Comparison of ENCODE assay signal across 14 cellular contexts in the genomic region with DNA sequence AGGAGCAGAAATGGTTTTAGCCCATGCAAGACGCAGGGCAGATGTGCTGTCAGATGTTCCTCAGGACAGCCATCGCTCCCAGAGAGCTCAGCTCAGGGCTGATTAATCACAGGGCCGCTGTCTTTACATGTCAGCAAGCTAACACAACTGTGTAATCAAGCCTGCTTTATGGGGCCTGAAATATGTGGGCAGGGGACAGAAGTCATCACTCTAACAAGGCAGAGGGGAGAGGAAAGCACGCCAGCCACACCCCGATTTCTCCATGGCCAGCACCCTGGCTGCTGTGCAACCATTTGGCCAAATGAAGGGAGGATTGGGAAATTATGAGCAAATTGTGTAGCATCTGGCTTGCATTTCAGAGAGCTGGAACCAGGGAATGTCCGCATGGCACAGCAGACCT.
A peak's percentile ranks its signal among the peaks of the same experiment; 100 is the strongest.
DNase-seq lines count a peak whose midpoint lies in the region; ATAC-seq and TF ChIP-seq lines count a peak whose summit lies in the region.
"Had no signal": no experiment of that assay in that cellular context is flagged by ENCODE, and none has a peak within 500 bp of the region (broad histone marks: within the 10 kb centered on the region; RNA-seq: fewer than 3 reads in every experiment).

No MANE protein-coding gene starts in this region.

- H3K27ac ChIP-seq in mammary epithelial cell (ENCODE audit: insufficient read depth, low read depth, low read length) (no peak overlapping the region), esophagus muscularis mucosa (replicated peaks in 1 of 4) (no peak overlapping the region), vagina (no peak overlapping the region), gastroesophageal sphincter (no peak overlapping the region)
- H3K27ac ChIP-seq: 22Rv1, BLaER1 had no signal

- H3K9ac ChIP-seq in mammary epithelial cell (ENCODE audit: insufficient read depth, low read length) = no peak overlapping the region
- H3K9ac ChIP-seq: BLaER1 had no signal

- intact Hi-C loops in MCF 10A (cut with micrococcal nuclease) (loop anchor here (5.0 kb wide), 2 partner anchors 336 to 1711 kb away; no protein-coding TSS in a partner anchor), mammary epithelial cell (cut with micrococcal nuclease) (loop anchor here (5.0 kb wide), 1 partner anchor 111 kb away; no protein-coding TSS in a partner anchor), esophagus muscularis mucosa (cut with DNase I) (no loop called here), vagina (cut with DNase I) (no loop called here)

- H3K36me3 Mint-ChIP-seq in MCF 10A (ENCODE audit: insufficient read depth, unreplicated experiment) = peaks cover 2% of the 10 kb centered on the region

- POLR2A ChIA-PET in MCF 10A (lab: Yijun Ruan, JAX) = interaction anchor here (0.6 to 3.2 kb wide), 7 partner anchors 12 to 194 kb away, joined by 3 to 20 read pairs (median 3); no protein-coding TSS in a partner anchor

- WGBS in mammary epithelial cell (ENCODE audit: low coverage, missing lambda C conversion rate) = 53% methylated on average over 5 of the region's 6 CpGs
- 70% methylated on average over 5 of the region's 6 CpGs for WGBS in esophagus muscularis mucosa
- WGBS in gastroesophageal sphincter (ENCODE audit: low coverage in 1 of 2), 2 donors = 31 to 56% methylated on average over 2 to 6 of the region's 6 CpGs

- no peaks in the 10 kb centered on the region for H3K27me3 Mint-ChIP-seq in MCF 10A (ENCODE audit: insufficient read depth, unreplicated experiment)

- peak overlapping the region; percentile 67 for H3K27ac Mint-ChIP-seq in MCF 10A (ENCODE audit: low read depth, unreplicated experiment)

- no peak for ATAC-seq in gastroesophageal sphincter
- ATAC-seq: HCT116 had no signal

- BruUV-seq in MCF 10A (replicated peaks; lab: Mats Ljungman, UMichigan) (no TSS peak), mammary epithelial cell (replicated peaks; lab: Mats Ljungman, UMichigan) (no TSS peak)

- no peak for TF ChIP-seq CTCF in MCF 10A (IDR thresholded peaks at IDR 0.05; ENCODE audit: unreplicated experiment)
- TF ChIP-seq CTCF in mammary epithelial cell (conservative IDR thresholded peaks at IDR 0.05 in 1 of 2, IDR thresholded peaks at IDR 0.05 in 1 of 2; ENCODE audit: extremely low read depth in 1 of 2, insufficient read depth in 1 of 2, low read depth in 1 of 2, low read length in 2 of 2) = no peak
- no peak for TF ChIP-seq CTCF in esophagus muscularis mucosa (IDR thresholded peaks at IDR 0.05)
- no peak for TF ChIP-seq CTCF in vagina (IDR thresholded peaks at IDR 0.05)
- no peak for TF ChIP-seq CTCF in gastroesophageal sphincter (IDR thresholded peaks at IDR 0.05)

- H3K4me1 ChIP-seq in mammary epithelial cell (ENCODE audit: insufficient read depth, low read length) (no peaks in the 10 kb centered on the region), esophagus muscularis mucosa (no peaks in the 10 kb centered on the region), vagina (no peaks in the 10 kb centered on the region), gastroesophageal sphincter (no peaks in the 10 kb centered on the region)

- H3K79me2 ChIP-seq in mammary epithelial cell (ENCODE audit: insufficient read depth, low read length) = no peaks in the 10 kb centered on the region

- H2AFZ ChIP-seq in mammary epithelial cell (ENCODE audit: low read depth, low read length) = no peak overlapping the region

- TF ChIP-seq POLR2A in esophagus muscularis mucosa (IDR thresholded peaks at IDR 0.05; ENCODE audit: low read depth) = no peak
- TF ChIP-seq POLR2A in vagina (IDR thresholded peaks at IDR 0.05) = no peak
- TF ChIP-seq POLR2A in gastroesophageal sphincter (IDR thresholded peaks at IDR 0.05) = no peak

- DNase-seq in MCF 10A (ENCODE audit: unreplicated experiment) (no peak), mammary epithelial cell (no peak), esophagus muscularis mucosa (ENCODE audit: extremely low spot score) (peak; percentile 87), left kidney (ENCODE audit: low read depth, low spot score) (peak; percentile 59), vagina (ENCODE audit: extremely low spot score in 2 of 2) (peak; percentile 72 to 79), OCI-M1 (lab: John Stamatoyannopoulos, UW) (no peak), NCI-H146 (lab: John Stamatoyannopoulos, UW) (no peak)
- DNase-seq: AML-193, DMS53, GF-D8 had no signal

- dilution Hi-C loops in mammary epithelial cell (cut with HindIII; ENCODE audit: low sequenced_read_pairs) = no loop called here

- H3K9me3 ChIP-seq in mammary epithelial cell (replicated peaks; ENCODE audit: insufficient read depth, low read length) (peaks cover 3% of the 10 kb centered on the region), esophagus muscularis mucosa (no peaks in the 10 kb centered on the region), vagina (no peaks in the 10 kb centered on the region), gastroesophageal sphincter (peaks cover 0 to 5% (median 0%) of the 10 kb centered on the region in 3 donors)
- H3K9me3 ChIP-seq: BLaER1 had no signal

- no peak overlapping the region for H3K4me2 ChIP-seq in mammary epithelial cell (ENCODE audit: insufficient read depth, low read depth, low read length)
- H3K4me2 ChIP-seq: BLaER1 had no signal

- H4K20me1 ChIP-seq in mammary epithelial cell (ENCODE audit: insufficient read depth, low read length) = no peaks in the 10 kb centered on the region
- H4K20me1 ChIP-seq: BLaER1 had no signal

- H3K9me3 Mint-ChIP-seq in MCF 10A (ENCODE audit: unreplicated experiment) = no peaks in the 10 kb centered on the region

- no peak for TF ChIP-seq EP300 in esophagus muscularis mucosa (IDR thresholded peaks at IDR 0.05)
- no peak for TF ChIP-seq EP300 in gastroesophageal sphincter (IDR thresholded peaks at IDR 0.05)

- no peaks in the 10 kb centered on the region for H3K27me3 ChIP-seq in mammary epithelial cell (ENCODE audit: insufficient read depth, low read length)
- H3K27me3 ChIP-seq in esophagus muscularis mucosa = peaks cover 0 to 29% (median 0%) of the 10 kb centered on the region in 4 donors
- no peaks in the 10 kb centered on the region for H3K27me3 ChIP-seq in vagina
- H3K27me3 ChIP-seq in gastroesophageal sphincter = peaks cover 59% of the 10 kb centered on the region
- H3K27me3 ChIP-seq: BLaER1 had no signal

- in situ Hi-C loops in mammary epithelial cell (cut with MboI; ENCODE audit: low sequenced_read_pairs in 2 of 2) = no loop called here

- no peak overlapping the region for H3K4me3 ChIP-seq in mammary epithelial cell (replicated peaks in 1 of 3; ENCODE audit: insufficient read depth in 1 of 3, low read depth in 2 of 3, low read length in 3 of 3)
- no peak overlapping the region for H3K4me3 ChIP-seq in esophagus muscularis mucosa
- H3K4me3 ChIP-seq in vagina = no peak overlapping the region
- H3K4me3 ChIP-seq in gastroesophageal sphincter = no peak overlapping the region
- H3K4me3 ChIP-seq: BLaER1 had no signal

- CTCF ChIA-PET in MCF 10A (lab: Yijun Ruan, JAX) = interaction anchor here (1.4 to 1.7 kb wide), 2 partner anchors 11 to 113 kb away, joined by 3 to 11 read pairs; no protein-coding TSS in a partner anchor
- CTCF ChIA-PET in mammary epithelial cell (lab: Charles Lee; ENCODE audit: low non-redundant PET) = no interaction called here

- peaks cover 24% of the 10 kb centered on the region for H3K4me1 Mint-ChIP-seq in MCF 10A (ENCODE audit: insufficient read depth, unreplicated experiment)

- no peaks in the 10 kb centered on the region for H3K36me3 ChIP-seq in mammary epithelial cell (ENCODE audit: insufficient read depth, low read length)
- no peaks in the 10 kb centered on the region for H3K36me3 ChIP-seq in esophagus muscularis mucosa
- H3K36me3 ChIP-seq in vagina = no peaks in the 10 kb centered on the region
- H3K36me3 ChIP-seq in gastroesophageal sphincter = no peaks in the 10 kb centered on the region
- H3K36me3 ChIP-seq: BLaER1 had no signal

- H3K4me3 Mint-ChIP-seq in MCF 10A (ENCODE audit: unreplicated experiment) = no peak overlapping the region

Comparison
In these comparisons a context has a peak if more than half of its experiments do, and no peak if none do; other contexts are left out.
1. DNase-seq: peak in esophagus muscularis mucosa (single experiment), left kidney (single experiment) and vagina (2 of 2); none in MCF 10A (single experiment), mammary epithelial cell (single experiment), OCI-M1 (single experiment) and NCI-H146 (single experiment).
2. intact Hi-C loops: an anchor here in MCF 10A (5.0 kb wide) and mammary epithelial cell (5.0 kb wide); none called in esophagus muscularis mucosa and vagina.